ENCODE assay signal across 13 cellular contexts in genomic region chr7:11237742-11238141, GRCh38.
DNase-seq lines count a peak whose midpoint lies in the region; ATAC-seq and TF ChIP-seq lines count a peak whose summit lies in the region.
"Had no signal": no experiment of that assay in that cellular context is flagged by ENCODE, and none has a peak within 500 bp of the region (broad histone marks: within the 10 kb centered on the region; RNA-seq: fewer than 3 reads in every experiment).

No MANE protein-coding gene starts in this region.

- peak overlapping the region; percentile 8 to 15; a peak in 4 of 5 replicates for H3K4me3 Mint-ChIP-seq in H9
- H3K4me3 Mint-ChIP-seq: activated B cell treated with CpG ODN at 0.5 μM for 24 hours had no signal

- H3K79me1 ChIP-seq in H9 (ENCODE audit: insufficient read depth, low read depth, low read length, poor library complexity, severe bottlenecking): no peaks in the 10 kb centered on the region

- no peak overlapping the region for H2BK15ac ChIP-seq in H9 (ENCODE audit: low read depth, low read length)

- no peak for ATAC-seq in GM18870 (IDR thresholded peaks at IDR 0.05; ENCODE audit: unreplicated experiment)

- no peaks in the 10 kb centered on the region for H3K36me3 Mint-ChIP-seq in H9 (ENCODE audit: insufficient read depth in 1 of 3, low read depth in 3 of 3)

- no peaks in the 10 kb centered on the region for H3K9me3 ChIP-seq in H9 (ENCODE audit: control insufficient read depth, low read depth, low read length)

- no peak overlapping the region for H2AFZ ChIP-seq in H9 (ENCODE audit: low read length)

- H3K23me2 ChIP-seq in H9 (ENCODE audit: insufficient read length, low read depth, low read length, poor library complexity, severe bottlenecking): no peaks in the 10 kb centered on the region

- TF ChIP-seq CTCF in H9 (conservative IDR thresholded peaks at IDR 0.05): no peak

- H3K14ac ChIP-seq in H9 (ENCODE audit: insufficient read depth, low read length): no peak overlapping the region

- H3K4me1 ChIP-seq in H9 (ENCODE audit: insufficient read depth, low read length) (peaks cover 2% of the 10 kb centered on the region; the same call in 1 of the 2 replicates), rectal smooth muscle tissue (ENCODE audit: control insufficient read depth, insufficient read depth, low read length) (no peaks in the 10 kb centered on the region)

- H4K8ac ChIP-seq in H9 (replicated peaks; ENCODE audit: insufficient read length, low read depth, low read length): no peak overlapping the region

- no peak overlapping the region for H2BK12ac ChIP-seq in H9 (ENCODE audit: insufficient read length, low read depth, low read length)

- H4K20me1 ChIP-seq in H9 (ENCODE audit: control insufficient read depth, insufficient read depth, insufficient read length): no peaks in the 10 kb centered on the region

- H3K4me1 Mint-ChIP-seq in H9: peaks cover 40 to 50% of the 10 kb centered on the region in 2 experiments
- H3K4me1 Mint-ChIP-seq: activated B cell treated with CpG ODN at 0.5 μM for 24 hours had no signal

- no peak overlapping the region for H3K18ac ChIP-seq in H9 (ENCODE audit: insufficient read length, low read depth, low read length)

- no peaks in the 10 kb centered on the region for H3K9me3 Mint-ChIP-seq in H9
- H3K9me3 Mint-ChIP-seq: activated B cell treated with CpG ODN at 0.5 μM for 24 hours had no signal

- WGBS in H9 (ENCODE audit: extremely low coverage, insufficient read length, low lambda C conversion rate): no CpG with 5 or more reads among the region's 7 CpGs

- peak overlapping the region; percentile 22 for H3K4me2 ChIP-seq in H9 (ENCODE audit: insufficient read depth, insufficient read length, low read length)

- DNase-seq in H9 (peak; percentile 31), NCI-H748 (lab: John Stamatoyannopoulos, UW; ENCODE audit: unreplicated experiment) (peak; percentile 78), glomerular visceral epithelial cell (ENCODE audit: extremely low spot score) (peak; percentile 4), NOMO-1 treated with dmso at 0.1 percent for 144 hours (lab: John Stamatoyannopoulos, UW; ENCODE audit: unreplicated experiment) (no peak)
- DNase-seq in activated CD4-positive, alpha-beta T cell treated with anti-CD3 and anti-CD28 coated beads, Interleukin-2, amount 50 U/mL, for 4 hours: no peak
- DNase-seq in stimulated activated CD4-positive, alpha-beta T cell treated with anti-CD3 and anti-CD28 coated beads, Interleukin-15, amount 100 ng/mL, for 24 hours: no peak
- DNase-seq: activated B cell treated with CpG ODN at 0.5 μM for 24 hours; NCI-H446 treated with DMSO at 0.1 percent for 48 hours; nucleus accumbens; SIG-M5; stimulated activated CD4-positive, alpha-beta T cell treated with anti-CD3 and anti-CD28 coated beads, Interleukin-4, amount 100 ng/mL, for 1 hour had no signal

- H3K56ac ChIP-seq in H9 (ENCODE audit: insufficient read length, low read depth, low read length): no peak overlapping the region

- no peak overlapping the region for H4K5ac ChIP-seq in H9 (ENCODE audit: insufficient read length, low read depth, low read length)

- H3K27ac ChIP-seq in H9 (ENCODE audit: insufficient read length, low read depth, low read length) (no peak overlapping the region), rectal smooth muscle tissue (ENCODE audit: low read depth, low read length) (no peak overlapping the region)

- no peak overlapping the region for H3T11ph ChIP-seq in H9 (ENCODE audit: low read length)

- peak overlapping the region in 1 of 3 experiments; percentile 80; a peak in 1 of 7 replicates for H3K27ac Mint-ChIP-seq in H9
- H3K27ac Mint-ChIP-seq: activated B cell treated with CpG ODN at 0.5 μM for 24 hours had no signal

- H3K23ac ChIP-seq in H9 (ENCODE audit: insufficient read length, low read depth, low read length): no peak overlapping the region

- no peaks in the 10 kb centered on the region for H3K36me3 ChIP-seq in rectal smooth muscle tissue (ENCODE audit: control insufficient read depth, insufficient read depth, low read length)

- H3K4me3 ChIP-seq in rectal smooth muscle tissue (ENCODE audit: low read length): peak overlapping the region; percentile 40

- no peak overlapping the region for H2AK5ac ChIP-seq in H9 (ENCODE audit: insufficient read length, low read length)

- H2BK120ac ChIP-seq in H9 (ENCODE audit: low read depth, low read length, poor library complexity, severe bottlenecking): no peak overlapping the region

- H2BK5ac ChIP-seq in H9 (ENCODE audit: insufficient read length, low read length): no peak overlapping the region

- no peaks in the 10 kb centered on the region for H3K27me3 Mint-ChIP-seq in H9 (ENCODE audit: low read depth)
- H3K27me3 Mint-ChIP-seq: activated B cell treated with CpG ODN at 0.5 μM for 24 hours had no signal

- no peaks in the 10 kb centered on the region for H3K27me3 ChIP-seq in H9 (ENCODE audit: insufficient read depth, low read length)
- no peaks in the 10 kb centered on the region for H3K27me3 ChIP-seq in rectal smooth muscle tissue (ENCODE audit: control insufficient read depth, insufficient read depth, low read length)

- H3K9ac ChIP-seq in H9 (ENCODE audit: extremely low read depth, insufficient read length, low read length): no peak overlapping the region
- H3K9ac ChIP-seq in rectal smooth muscle tissue (ENCODE audit: low read length): no peak overlapping the region

- H3K79me2 ChIP-seq in H9 (ENCODE audit: insufficient read depth, low read length): no peaks in the 10 kb centered on the region

- no peak overlapping the region for H4K91ac ChIP-seq in H9 (ENCODE audit: insufficient read length, low read depth, low read length)

- H2BK20ac ChIP-seq in H9 (ENCODE audit: low read depth, low read length, poor library complexity, severe bottlenecking): no peak overlapping the region

- no peak overlapping the region for H3K4ac ChIP-seq in H9 (ENCODE audit: low read depth, low read length)

Comparison
In these comparisons a context has a peak if more than half of its experiments do, and no peak if none do; other contexts are left out.
1. DNase-seq: peak in H9 (single experiment), NCI-H748 (single experiment) and glomerular visceral epithelial cell (single experiment); none in activated CD4-positive, alpha-beta T cell treated with anti-CD3 and anti-CD28 coated beads, Interleukin-2, amount 50 U/mL, for 4 hours (0 of 2), stimulated activated CD4-positive, alpha-beta T cell treated with anti-CD3 and anti-CD28 coated beads, Interleukin-15, amount 100 ng/mL, for 24 hours (single experiment) and NOMO-1 treated with dmso at 0.1 percent for 144 hours (single experiment).